Comparison of ENCODE assay signal across 14 cellular contexts in the genomic region with DNA sequence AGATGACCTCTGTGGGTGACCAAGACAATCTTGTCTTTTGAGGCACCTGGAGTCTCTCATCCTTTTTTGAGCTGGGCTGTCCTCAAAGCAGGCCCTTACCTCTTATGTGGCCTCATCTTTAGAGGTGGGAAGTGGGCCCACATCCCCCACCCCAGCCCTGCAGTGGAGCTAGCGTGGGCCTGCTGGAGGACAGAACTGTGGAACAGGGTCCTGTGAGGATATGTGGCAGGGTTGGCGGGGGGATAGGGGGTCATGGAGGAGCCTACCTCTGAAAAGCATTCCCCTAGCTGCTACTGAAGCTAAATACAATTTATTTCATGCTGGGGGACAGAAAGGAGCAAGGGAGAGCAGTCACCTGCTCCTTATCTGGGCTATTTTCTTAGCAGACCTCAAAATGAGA. TPM values are rescaled to one million over a fixed set of nuclear protein-coding genes. Genes with fewer than 3 reads are reported as not detected.
DNase-seq lines count a peak whose midpoint lies in the region; ATAC-seq, FAIRE-seq and TF ChIP-seq lines count a peak whose summit lies in the region.
"Had no signal": no experiment of that assay in that cellular context is flagged by ENCODE, and none has a peak within 500 bp of the region (broad histone marks: within the 10 kb centered on the region; RNA-seq: fewer than 3 reads in every experiment).

No MANE protein-coding gene starts in this region.

- CTCF ChIA-PET in GM12878 (lab: Yijun Ruan, JAX), result interaction anchor here (0.8 to 4.5 kb wide), 5 partner anchors 9 to 233 kb away, joined by 3 to 40 read pairs (median 4); partner anchors contain the start of gene COX14
- CTCF ChIA-PET in HepG2 (lab: Yijun Ruan, JAX; ENCODE audit: low intra/inter-chr PET ratio, low total read pairs), result no interaction called here

- H3K4me1 ChIP-seq in GM12878 (ENCODE audit: control insufficient read depth, insufficient read depth, low read length), result no peaks in the 10 kb centered on the region
- peaks cover 63% of the 10 kb centered on the region for H3K4me1 ChIP-seq in HepG2 (ENCODE audit: insufficient read depth, low read length)
- H3K4me1 ChIP-seq: SJSA1 had no signal

- H3K27me3 ChIP-seq in GM12878 (replicated peaks in 1 of 2; ENCODE audit: control insufficient read depth in 2 of 2, insufficient read depth in 2 of 2, low read length in 1 of 2) (no peaks in the 10 kb centered on the region), HepG2 (ENCODE audit: control insufficient read depth in 1 of 2, insufficient read depth in 2 of 2, low read length in 2 of 2) (no peaks in the 10 kb centered on the region)
- H3K27me3 ChIP-seq: SJSA1 had no signal

- no peak for TF ChIP-seq CTCF in GM12878 (IDR thresholded peaks at IDR 0.05 in 2 of 3, conservative IDR thresholded peaks at IDR 0.05 in 1 of 3; ENCODE audit: control insufficient read depth in 2 of 3, extremely low read depth in 1 of 3, insufficient read depth in 1 of 3, low read depth in 3 of 3, low read length in 3 of 3)
- no peak for TF ChIP-seq CTCF in HepG2 (CRISPR knock-in tag; IDR thresholded peaks at IDR 0.05)
- TF ChIP-seq CTCF in coronary artery (IDR thresholded peaks at IDR 0.05), result no peak

- POLR2A ChIA-PET in GM12878 (lab: Charles Lee) (no interaction called here), HepG2 (lab: Yijun Ruan, JAX) (interaction anchor here (0.8 to 4.6 kb wide), 10 partner anchors 9 to 298 kb away, joined by 3 to 93 read pairs (median 5); partner anchors contain the start of genes CERS5, COX14, LARP4 and SMARCD1)

- intact Hi-C loops in GM12878 (cut with micrococcal nuclease; ENCODE audit: unreplicated experiment), result no loop called here
- intact Hi-C loops in HepG2 (cut with micrococcal nuclease; ENCODE audit: unreplicated experiment), result no loop called here

- H3K9me3 ChIP-seq in GM12878 (replicated peaks; ENCODE audit: control insufficient read depth, insufficient read depth, low read length), result no peaks in the 10 kb centered on the region
- H3K9me3 ChIP-seq in HepG2 (ENCODE audit: low read length), result no peaks in the 10 kb centered on the region
- H3K9me3 ChIP-seq: SJSA1 had no signal

- TF ChIP-seq RAD21 in GM12878 (IDR thresholded peaks at IDR 0.05; ENCODE audit: insufficient read depth, low read depth, low read length) (no peak), HepG2 (CRISPR knock-in tag; IDR thresholded peaks at IDR 0.05) (no peak)

- no peak overlapping the region for H3K27ac ChIP-seq in GM12878 (ENCODE audit: control insufficient read depth, insufficient read depth)
- peak overlapping the region; percentile 73 for H3K27ac ChIP-seq in HepG2 (ENCODE audit: extremely low read length, insufficient read depth, low read length)
- H3K27ac ChIP-seq in substantia nigra (ENCODE audit: low read depth, low read length, poor library complexity, severe bottlenecking), result peak overlapping the region; percentile 91
- peak overlapping the region in 1 of 2 donors; percentile 25 for H3K27ac ChIP-seq in coronary artery
- H3K27ac ChIP-seq: SJSA1 had no signal

- RAD21 ChIA-PET in GM12878 (lab: Charles Lee; ENCODE audit: unreplicated experiment), result interaction anchor here (0.6 to 2.1 kb wide), 2 partner anchors 8 to 14 kb away, joined by 3 to 7 read pairs; partner anchors contain the start of gene COX14

- H3K9ac ChIP-seq in GM12878 (ENCODE audit: control insufficient read depth, insufficient read depth, low read length) (no peak overlapping the region), HepG2 (ENCODE audit: insufficient read depth, low read depth, low read length) (peak overlapping the region; percentile 72)

- TF ChIP-seq EP300 in GM12878 (IDR thresholded peaks at IDR 0.05; ENCODE audit: borderline replicate concordance in 1 of 2, control insufficient read depth in 1 of 2, low read depth in 2 of 2, low read length in 2 of 2) (no peak), HepG2 (IDR thresholded peaks at IDR 0.05; ENCODE audit: low read depth in 2 of 2, low read length in 2 of 2) (no peak), HepG2 (CRISPR knock-in tag; IDR thresholded peaks at IDR 0.05; ENCODE audit: borderline replicate concordance) (no peak)

- WGBS in GM12878 (ENCODE audit: insufficient coverage, insufficient replicate concordance, low lambda C conversion rate, missing lambda C conversion rate), result 75% methylated on average over 2 of the region's 2 CpGs
- WGBS in HepG2 (ENCODE audit: low lambda C conversion rate), result 100% methylated on average over 2 of the region's 2 CpGs

- BruUV-seq in GM12878 (replicated peaks; lab: Mats Ljungman, UMichigan), result no TSS peak
- BruUV-seq in HepG2 (replicated peaks; lab: Mats Ljungman, UMichigan), result no TSS peak

- H2AFZ ChIP-seq in GM12878 (ENCODE audit: control insufficient read depth, low read depth, low read length) (no peak overlapping the region), HepG2 (ENCODE audit: low read length) (no peak overlapping the region)

- SMC1A ChIA-PET in GM12878 (lab: Charles Lee; ENCODE audit: uncharacterized antibody, unreplicated experiment), result interaction anchor here (0.9 to 1.5 kb wide), 2 partner anchors 9 to 72 kb away, joined by 4 to 7 read pairs; partner anchors contain the start of gene COX14

- FAIRE-seq in GM12878 (lab: Jason Lieb, UNC) (no peak), HepG2 (lab: Jason Lieb, UNC) (no peak)
- FAIRE-seq: bronchial epithelial cell, endothelial cell of umbilical vein had no signal

- peak; percentile 9; the same call in 2 of the 3 replicates for ATAC-seq in GM12878
- no peak; the same call in 2 of the 3 replicates for ATAC-seq in HepG2
- no peak for ATAC-seq in HG02885 (IDR thresholded peaks at IDR 0.05; ENCODE audit: poor library complexity, unreplicated experiment)
- ATAC-seq: natural killer cell treated with Interleukin-12 subunit alpha and Interleukin-12 subunit beta and Interleukin-15 and Interleukin-18, amount 100 ng/mL, for 72 hours had no signal

- H3K36me3 ChIP-seq in GM12878 (ENCODE audit: control insufficient read depth in 2 of 2, insufficient read depth in 2 of 2, low read length in 1 of 2) (peaks cover 12 to 15% of the 10 kb centered on the region in 2 experiments), HepG2 (replicated peaks in 1 of 2; ENCODE audit: control insufficient read depth in 1 of 2, insufficient read depth in 2 of 2, low read length in 2 of 2) (peaks cover 5 to 22% of the 10 kb centered on the region in 2 experiments)

- H3K4me3 ChIP-seq in GM12878 (no peak overlapping the region), HepG2 (replicated peaks in 1 of 3; ENCODE audit: insufficient read depth in 1 of 3, low read depth in 2 of 3, low read length in 3 of 3) (peak overlapping the region in 2 of 3 experiments; percentile 58 to 75; a peak in 3 of 6 replicates), coronary artery (no peak overlapping the region)
- H3K4me3 ChIP-seq: SJSA1 had no signal

- no peaks in the 10 kb centered on the region for H3K79me2 ChIP-seq in GM12878 (ENCODE audit: control insufficient read depth, insufficient read depth, low read length)
- no peaks in the 10 kb centered on the region for H3K79me2 ChIP-seq in HepG2 (ENCODE audit: insufficient read depth, low read length)

- DNase-seq in GM12878 (ENCODE audit: low read depth, low spot score), result no peak
- no peak for DNase-seq in HepG2 (ENCODE audit: low spot score)
- DNase-seq in substantia nigra (lab: John Stamatoyannopoulos, UW), result no peak
- DNase-seq in coronary artery (ENCODE audit: low spot score), result no peak
- DNase-seq: activated CD8-positive, alpha-beta memory T cell treated with anti-CD3 and anti-CD28 coated beads for 24 hours; NCI-H1048; NK-92 treated with Interleukin-12 subunit alpha and Interleukin-12 subunit beta, amount 100 ng/mL, for 24 hours; stimulated activated naive CD8-positive, alpha-beta T cell treated with anti-CD3 and anti-CD28 coated beads, Interleukin-15, amount 100 ng/mL, for 72 hours had no signal

- in situ Hi-C loops in GM12878 (cut with MboI) (no loop called here), HepG2 (cut with HindIII; ENCODE audit: extremely low pct_ligation_motif_present, low pct_unique_long_range_greater_than_20kb) (no loop called here)

- TF ChIP-seq POLR2A in GM12878 (IDR thresholded peaks at IDR 0.05; ENCODE audit: low read depth, low read length), result no peak
- no peak for TF ChIP-seq POLR2A in HepG2 (IDR thresholded peaks at IDR 0.05; ENCODE audit: insufficient read depth in 1 of 2, low read depth in 2 of 2, low read length in 2 of 2)

- H3K4me2 ChIP-seq in GM12878 (ENCODE audit: control insufficient read depth, insufficient read depth), result no peak overlapping the region
- peak overlapping the region; percentile 96 for H3K4me2 ChIP-seq in HepG2 (ENCODE audit: low read depth, low read length)

- H4K20me1 ChIP-seq in GM12878 (ENCODE audit: control insufficient read depth, insufficient read depth), result no peaks in the 10 kb centered on the region
- no peaks in the 10 kb centered on the region for H4K20me1 ChIP-seq in HepG2 (ENCODE audit: insufficient read depth, low read length)

RNA-seq across cellular contexts. Expression of gene GPD1, which starts 0.5 kb away (rescaled TPM):
- 0.76 and 1.9 TPM in 2 replicates for total RNA-seq in GM12878 (2013; cell fraction: nucleolus; rRNA removed)
- 0.11 and 0.23 TPM in 2 replicates for total RNA-seq in GM12878 (2014; rRNA removed)
- total RNA-seq in GM12878 (2014; rRNA removed; fragmentation: Illumina TruSeq; extraction: Trizol), result 0.05 and 0.22 TPM in 2 replicates
- 0.19 and 0.26 TPM in 2 replicates for total RNA-seq in GM12878 (2021)
- polyA plus RNA-seq in GM12878 (2011; ENCODE audit: low read depth), result 0.17 TPM
- polyA plus RNA-seq in GM12878 (2011; rRNA removed), result 0.23 and 0.61 TPM in 2 replicates
- polyA plus RNA-seq in GM12878 (2011; cell fraction: cytosol; rRNA removed), result 0.24 and 0.52 TPM in 2 replicates
- polyA plus RNA-seq in GM12878 (2011; cell fraction: nucleus; rRNA removed), result 1.7 and 2.5 TPM in 2 replicates
- polyA plus RNA-seq in GM12878 (2012), result 0.29 and 0.30 TPM in 2 replicates
- 0.13 and 0.49 TPM in 2 replicates for polyA plus RNA-seq in GM12878 (2014; fragmentation: Illumina TruSeq; extraction: Trizol)
- under 1 TPM in 1 of 2 experiments, not detected in 1; 0.04 TPM for polyA plus RNA-seq in GM12878 (2014; fragmentation: Nextera tagmentation; extraction: Ambion mirVana)
- polyA plus RNA-seq in GM12878 (2014; rRNA removed), result 0.27 and 0.63 TPM in 2 replicates
- polyA plus RNA-seq in GM12878 (2016; fragmentation: Nextera tagmentation; extraction: Ambion mirVana), result under 1 TPM; 0.30 to 0.48 TPM
- 0.37 and 0.62 TPM in 2 replicates for polyA minus RNA-seq in GM12878 (2011; rRNA and poly(A)+ RNA removed)
- not detected in 2 replicates for polyA minus RNA-seq in GM12878 (2011; cell fraction: cytosol; rRNA and poly(A)+ RNA removed)
- 0.60 and 1.4 TPM in 2 replicates for polyA minus RNA-seq in GM12878 (2011; cell fraction: nucleus; rRNA and poly(A)+ RNA removed)
- 30.6 and 38.1 TPM in 2 replicates for total RNA-seq in HepG2 (2016; rRNA removed; fragmentation: Illumina TruSeq; extraction: Trizol)
- total RNA-seq in HepG2 (2016; cell fraction: cytosol; rRNA removed; fragmentation: Illumina TruSeq; extraction: Trizol; ENCODE audit: low read depth), result 5.3 and 5.6 TPM in 2 replicates
- total RNA-seq in HepG2 (2016; cell fraction: insoluble cytoplasmic fraction; rRNA removed; fragmentation: Illumina TruSeq; extraction: Trizol), result 31.5 and 38.6 TPM in 2 replicates
- total RNA-seq in HepG2 (2016; cell fraction: membrane; rRNA removed; fragmentation: Illumina TruSeq; extraction: Trizol), result 8.7 and 10.6 TPM in 2 replicates
- 10.8 and 11.2 TPM in 2 replicates for total RNA-seq in HepG2 (2016; cell fraction: nucleus; rRNA removed; fragmentation: Illumina TruSeq; extraction: Trizol)
- polyA plus RNA-seq in HepG2 (2011; rRNA removed), result 3.7 and 7.2 TPM in 2 replicates
- 6.2 and 10.3 TPM in 2 replicates for polyA plus RNA-seq in HepG2 (2011; cell fraction: cytosol; rRNA removed)
- polyA plus RNA-seq in HepG2 (2011; cell fraction: nucleus; rRNA removed), result 4.8 and 7.4 TPM in 2 replicates
- 14.9 and 15.6 TPM in 2 replicates for polyA plus RNA-seq in HepG2 (2012)
- 4.0 and 4.8 TPM in 2 replicates for polyA plus RNA-seq in HepG2 (2016; cell fraction: cytosol; fragmentation: Illumina TruSeq; extraction: Trizol; ENCODE audit: low read depth)
- polyA plus RNA-seq in HepG2 (2016; cell fraction: insoluble cytoplasmic fraction; fragmentation: Illumina TruSeq; extraction: Trizol; ENCODE audit: low read depth), result 25.5 and 29.7 TPM in 2 replicates
- polyA plus RNA-seq in HepG2 (2016; cell fraction: membrane; fragmentation: Illumina TruSeq; extraction: Trizol; ENCODE audit: low read depth), result 6.4 and 7.3 TPM in 2 replicates
- 14.8 and 19.3 TPM in 2 replicates for polyA plus RNA-seq in HepG2 (2016; cell fraction: nucleus; fragmentation: Illumina TruSeq; extraction: Trizol; ENCODE audit: insufficient read depth, low read depth)
- 2.2 and 5.6 TPM in 2 replicates for polyA minus RNA-seq in HepG2 (2011; rRNA and poly(A)+ RNA removed; ENCODE audit: low replicate concordance)
- 2.0 and 3.5 TPM in 2 replicates for polyA minus RNA-seq in HepG2 (2011; cell fraction: cytosol; rRNA and poly(A)+ RNA removed)
- 5.7 and 8.7 TPM in 2 replicates for polyA minus RNA-seq in HepG2 (2011; cell fraction: nucleus; rRNA and poly(A)+ RNA removed)
- total RNA-seq: endothelial cell of umbilical vein, SJSA1 had no signal
- polyA plus RNA-seq: CD14-positive monocyte had no signal

RNA-seq across cellular contexts. Expression of gene COX14, which starts 8.7 kb away (rescaled TPM):
- 6.5 and 7.3 TPM in 2 replicates for total RNA-seq in GM12878 (2013; cell fraction: nucleolus; rRNA removed)
- total RNA-seq in GM12878 (2014; rRNA removed), result 73.1 and 82.0 TPM in 2 replicates
- total RNA-seq in GM12878 (2014; rRNA removed; fragmentation: Illumina TruSeq; extraction: Trizol), result 44.6 and 45.3 TPM in 2 replicates
- total RNA-seq in GM12878 (2021), result 56.1 and 58.0 TPM in 2 replicates
- polyA plus RNA-seq in GM12878 (2011; ENCODE audit: low read depth), result 77.7 TPM
- 97.8 and 140 TPM in 2 replicates for polyA plus RNA-seq in GM12878 (2011; rRNA removed)
- polyA plus RNA-seq in GM12878 (2011; cell fraction: cytosol; rRNA removed), result 154 and 175 TPM in 2 replicates
- polyA plus RNA-seq in GM12878 (2011; cell fraction: nucleus; rRNA removed), result 44.1 and 56.7 TPM in 2 replicates
- 61.5 and 76.0 TPM in 2 replicates for polyA plus RNA-seq in GM12878 (2012)
- polyA plus RNA-seq in GM12878 (2014; fragmentation: Illumina TruSeq; extraction: Trizol), result 37.6 and 51.7 TPM in 2 replicates
- 100 to 1,000 TPM; 323 to 361 TPM for polyA plus RNA-seq in GM12878 (2014; fragmentation: Nextera tagmentation; extraction: Ambion mirVana)
- polyA plus RNA-seq in GM12878 (2014; rRNA removed), result 99.8 and 109 TPM in 2 replicates
- polyA plus RNA-seq in GM12878 (2016; fragmentation: Nextera tagmentation; extraction: Ambion mirVana), result 100 to 1,000 TPM; 181 to 187 TPM
- polyA minus RNA-seq in GM12878 (2011; rRNA and poly(A)+ RNA removed), result 34.3 and 45.1 TPM in 2 replicates
- 9.5 and 17.9 TPM in 2 replicates for polyA minus RNA-seq in GM12878 (2011; cell fraction: cytosol; rRNA and poly(A)+ RNA removed)
- polyA minus RNA-seq in GM12878 (2011; cell fraction: nucleus; rRNA and poly(A)+ RNA removed), result 9.9 and 23.6 TPM in 2 replicates
- total RNA-seq in HepG2 (2016; rRNA removed; fragmentation: Illumina TruSeq; extraction: Trizol), result 71.6 and 82.0 TPM in 2 replicates
- total RNA-seq in HepG2 (2016; cell fraction: cytosol; rRNA removed; fragmentation: Illumina TruSeq; extraction: Trizol; ENCODE audit: low read depth), result 62.2 and 107 TPM in 2 replicates
- 70.2 and 88.8 TPM in 2 replicates for total RNA-seq in HepG2 (2016; cell fraction: insoluble cytoplasmic fraction; rRNA removed; fragmentation: Illumina TruSeq; extraction: Trizol)
- total RNA-seq in HepG2 (2016; cell fraction: membrane; rRNA removed; fragmentation: Illumina TruSeq; extraction: Trizol), result 84.4 and 106 TPM in 2 replicates
- total RNA-seq in HepG2 (2016; cell fraction: nucleus; rRNA removed; fragmentation: Illumina TruSeq; extraction: Trizol), result 18.4 and 19.5 TPM in 2 replicates
- 53.0 and 55.0 TPM in 2 replicates for polyA plus RNA-seq in HepG2 (2011; rRNA removed)
- polyA plus RNA-seq in HepG2 (2011; cell fraction: cytosol; rRNA removed), result 64.0 and 68.8 TPM in 2 replicates
- 15.7 and 16.8 TPM in 2 replicates for polyA plus RNA-seq in HepG2 (2011; cell fraction: nucleus; rRNA removed)
- polyA plus RNA-seq in HepG2 (2012), result 30.1 and 33.7 TPM in 2 replicates
- polyA plus RNA-seq in HepG2 (2016; cell fraction: cytosol; fragmentation: Illumina TruSeq; extraction: Trizol; ENCODE audit: low read depth), result 46.3 and 86.6 TPM in 2 replicates
- polyA plus RNA-seq in HepG2 (2016; cell fraction: insoluble cytoplasmic fraction; fragmentation: Illumina TruSeq; extraction: Trizol; ENCODE audit: low read depth), result 52.0 and 58.2 TPM in 2 replicates
- 51.4 and 62.9 TPM in 2 replicates for polyA plus RNA-seq in HepG2 (2016; cell fraction: membrane; fragmentation: Illumina TruSeq; extraction: Trizol; ENCODE audit: low read depth)
- 29.1 and 31.5 TPM in 2 replicates for polyA plus RNA-seq in HepG2 (2016; cell fraction: nucleus; fragmentation: Illumina TruSeq; extraction: Trizol; ENCODE audit: insufficient read depth, low read depth)
- 27.5 and 131 TPM in 2 replicates for polyA minus RNA-seq in HepG2 (2011; rRNA and poly(A)+ RNA removed; ENCODE audit: low replicate concordance)
- polyA minus RNA-seq in HepG2 (2011; cell fraction: cytosol; rRNA and poly(A)+ RNA removed), result 8.7 and 10.3 TPM in 2 replicates
- 10.3 and 10.8 TPM in 2 replicates for polyA minus RNA-seq in HepG2 (2011; cell fraction: nucleus; rRNA and poly(A)+ RNA removed)

RNA-seq across cellular contexts. Expression of gene SMARCD1, which starts 18.2 kb away (rescaled TPM):
- 61.2 and 62.7 TPM in 2 replicates for total RNA-seq in GM12878 (2013; cell fraction: nucleolus; rRNA removed)
- total RNA-seq in GM12878 (2014; rRNA removed) (83.2 and 90.4 TPM in 2 replicates), GM12878 (2014; rRNA removed; fragmentation: Illumina TruSeq; extraction: Trizol) (46.6 and 51.7 TPM in 2 replicates), GM12878 (2021) (78.7 and 90.1 TPM in 2 replicates), HepG2 (2016; rRNA removed; fragmentation: Illumina TruSeq; extraction: Trizol) (54.6 and 64.9 TPM in 2 replicates)
- 36.1 TPM for polyA plus RNA-seq in GM12878 (2011; ENCODE audit: low read depth)
- polyA plus RNA-seq in GM12878 (2011; rRNA removed) (38.7 and 67.2 TPM in 2 replicates), GM12878 (2014; fragmentation: Illumina TruSeq; extraction: Trizol) (92.4 and 96.2 TPM in 2 replicates), GM12878 (2014; fragmentation: Nextera tagmentation; extraction: Ambion mirVana) (1 to 10 TPM; 1.4 to 2.9 TPM), GM12878 (2014; rRNA removed) (66.1 and 97.4 TPM in 2 replicates), GM12878 (2016; fragmentation: Nextera tagmentation; extraction: Ambion mirVana) (10 to 100 TPM; 12.6 to 13.4 TPM), HepG2 (2011; rRNA removed) (51.7 and 55.5 TPM in 2 replicates)
- polyA plus RNA-seq in GM12878 (2011; cell fraction: cytosol; rRNA removed), result 62.2 and 64.3 TPM in 2 replicates
- polyA plus RNA-seq in GM12878 (2011; cell fraction: nucleus; rRNA removed), result 90.5 and 98.2 TPM in 2 replicates
- polyA plus RNA-seq in GM12878 (2012), result 38.5 and 44.3 TPM in 2 replicates
- polyA minus RNA-seq in GM12878 (2011; rRNA and poly(A)+ RNA removed), result 62.7 and 66.1 TPM in 2 replicates
- polyA minus RNA-seq in GM12878 (2011; cell fraction: cytosol; rRNA and poly(A)+ RNA removed), result 36.5 and 40.9 TPM in 2 replicates
- polyA minus RNA-seq in GM12878 (2011; cell fraction: nucleus; rRNA and poly(A)+ RNA removed), result 26.4 and 43.6 TPM in 2 replicates
- 18.3 and 19.3 TPM in 2 replicates for total RNA-seq in HepG2 (2016; cell fraction: cytosol; rRNA removed; fragmentation: Illumina TruSeq; extraction: Trizol; ENCODE audit: low read depth)
- 53.8 and 56.6 TPM in 2 replicates for total RNA-seq in HepG2 (2016; cell fraction: insoluble cytoplasmic fraction; rRNA removed; fragmentation: Illumina TruSeq; extraction: Trizol)
- 51.5 and 52.7 TPM in 2 replicates for total RNA-seq in HepG2 (2016; cell fraction: membrane; rRNA removed; fragmentation: Illumina TruSeq; extraction: Trizol)
- 46.9 and 61.3 TPM in 2 replicates for total RNA-seq in HepG2 (2016; cell fraction: nucleus; rRNA removed; fragmentation: Illumina TruSeq; extraction: Trizol)
- 35.2 and 38.4 TPM in 2 replicates for polyA plus RNA-seq in HepG2 (2011; cell fraction: cytosol; rRNA removed)
- 69.3 and 71.6 TPM in 2 replicates for polyA plus RNA-seq in HepG2 (2011; cell fraction: nucleus; rRNA removed)
- 35.8 and 43.5 TPM in 2 replicates for polyA plus RNA-seq in HepG2 (2012)
- 12.2 and 14.5 TPM in 2 replicates for polyA plus RNA-seq in HepG2 (2016; cell fraction: cytosol; fragmentation: Illumina TruSeq; extraction: Trizol; ENCODE audit: low read depth)
- 51.0 and 65.3 TPM in 2 replicates for polyA plus RNA-seq in HepG2 (2016; cell fraction: insoluble cytoplasmic fraction; fragmentation: Illumina TruSeq; extraction: Trizol; ENCODE audit: low read depth)
- polyA plus RNA-seq in HepG2 (2016; cell fraction: membrane; fragmentation: Illumina TruSeq; extraction: Trizol; ENCODE audit: low read depth), result 41.4 and 44.8 TPM in 2 replicates
- polyA plus RNA-seq in HepG2 (2016; cell fraction: nucleus; fragmentation: Illumina TruSeq; extraction: Trizol; ENCODE audit: insufficient read depth, low read depth), result 82.4 and 96.0 TPM in 2 replicates
- 82.5 and 134 TPM in 2 replicates for polyA minus RNA-seq in HepG2 (2011; rRNA and poly(A)+ RNA removed; ENCODE audit: low replicate concordance)
- polyA minus RNA-seq in HepG2 (2011; cell fraction: cytosol; rRNA and poly(A)+ RNA removed), result 41.4 and 46.1 TPM in 2 replicates
- 68.1 and 69.0 TPM in 2 replicates for polyA minus RNA-seq in HepG2 (2011; cell fraction: nucleus; rRNA and poly(A)+ RNA removed)

RNA-seq across cellular contexts. Expression of gene ASIC1, which starts 46.0 kb away (rescaled TPM):
- 0.27 and 2.0 TPM in 2 replicates for total RNA-seq in GM12878 (2013; cell fraction: nucleolus; rRNA removed)
- total RNA-seq in GM12878 (2014; rRNA removed) (0.05 and 0.28 TPM in 2 replicates), GM12878 (2014; rRNA removed; fragmentation: Illumina TruSeq; extraction: Trizol) (not detected in 2 replicates), GM12878 (2021) (0.13 and 0.26 TPM in 2 replicates), HepG2 (2016; rRNA removed; fragmentation: Illumina TruSeq; extraction: Trizol) (0.24 and 0.44 TPM in 2 replicates)
- polyA plus RNA-seq in GM12878 (2011; ENCODE audit: low read depth), result 0.22 TPM
- polyA plus RNA-seq in GM12878 (2011; rRNA removed) (0.14 and 0.27 TPM in 2 replicates), GM12878 (2014; fragmentation: Illumina TruSeq; extraction: Trizol) (0.08 and 0.09 TPM in 2 replicates), GM12878 (2014; fragmentation: Nextera tagmentation; extraction: Ambion mirVana) (under 1 TPM in 1 of 2 experiments, not detected in 1; 0.02 TPM), GM12878 (2014; rRNA removed) (0.01 and 0.15 TPM in 2 replicates), GM12878 (2016; fragmentation: Nextera tagmentation; extraction: Ambion mirVana) (not detected), HepG2 (2011; rRNA removed) (1.3 and 1.5 TPM in 2 replicates)
- 0.18 and 0.22 TPM in 2 replicates for polyA plus RNA-seq in GM12878 (2011; cell fraction: cytosol; rRNA removed)
- 0.50 and 1.1 TPM in 2 replicates for polyA plus RNA-seq in GM12878 (2011; cell fraction: nucleus; rRNA removed)
- polyA plus RNA-seq in GM12878 (2012), result 0.42 and 0.83 TPM in 2 replicates
- polyA minus RNA-seq in GM12878 (2011; rRNA and poly(A)+ RNA removed), result 0.05 and 0.22 TPM in 2 replicates
- 0.42 TPM in 1 of 2 replicates, not detected in the other for polyA minus RNA-seq in GM12878 (2011; cell fraction: cytosol; rRNA and poly(A)+ RNA removed)
- 0.36 TPM in 1 of 2 replicates, not detected in the other for polyA minus RNA-seq in GM12878 (2011; cell fraction: nucleus; rRNA and poly(A)+ RNA removed)
- 0.26 and 0.30 TPM in 2 replicates for total RNA-seq in HepG2 (2016; cell fraction: cytosol; rRNA removed; fragmentation: Illumina TruSeq; extraction: Trizol; ENCODE audit: low read depth)
- total RNA-seq in HepG2 (2016; cell fraction: insoluble cytoplasmic fraction; rRNA removed; fragmentation: Illumina TruSeq; extraction: Trizol), result 0.19 and 1.1 TPM in 2 replicates
- 0.49 and 0.52 TPM in 2 replicates for total RNA-seq in HepG2 (2016; cell fraction: membrane; rRNA removed; fragmentation: Illumina TruSeq; extraction: Trizol)
- total RNA-seq in HepG2 (2016; cell fraction: nucleus; rRNA removed; fragmentation: Illumina TruSeq; extraction: Trizol), result 0.47 and 0.75 TPM in 2 replicates
- 0.85 and 0.98 TPM in 2 replicates for polyA plus RNA-seq in HepG2 (2011; cell fraction: cytosol; rRNA removed)
- 2.6 and 3.1 TPM in 2 replicates for polyA plus RNA-seq in HepG2 (2011; cell fraction: nucleus; rRNA removed)
- 0.56 and 0.67 TPM in 2 replicates for polyA plus RNA-seq in HepG2 (2012)
- polyA plus RNA-seq in HepG2 (2016; cell fraction: cytosol; fragmentation: Illumina TruSeq; extraction: Trizol; ENCODE audit: low read depth), result 0.34 and 0.51 TPM in 2 replicates
- polyA plus RNA-seq in HepG2 (2016; cell fraction: insoluble cytoplasmic fraction; fragmentation: Illumina TruSeq; extraction: Trizol; ENCODE audit: low read depth), result 0.59 and 0.66 TPM in 2 replicates
- polyA plus RNA-seq in HepG2 (2016; cell fraction: membrane; fragmentation: Illumina TruSeq; extraction: Trizol; ENCODE audit: low read depth), result 0.59 and 0.63 TPM in 2 replicates
- 2.9 and 3.2 TPM in 2 replicates for polyA plus RNA-seq in HepG2 (2016; cell fraction: nucleus; fragmentation: Illumina TruSeq; extraction: Trizol; ENCODE audit: insufficient read depth, low read depth)
- polyA minus RNA-seq in HepG2 (2011; rRNA and poly(A)+ RNA removed; ENCODE audit: low replicate concordance), result 2.0 and 12.2 TPM in 2 replicates
- polyA minus RNA-seq in HepG2 (2011; cell fraction: cytosol; rRNA and poly(A)+ RNA removed), result 0.40 and 0.88 TPM in 2 replicates
- 0.87 and 1.3 TPM in 2 replicates for polyA minus RNA-seq in HepG2 (2011; cell fraction: nucleus; rRNA and poly(A)+ RNA removed)
- polyA plus RNA-seq: CD14-positive monocyte had no signal

Comparison
In these comparisons a context has a peak if more than half of its experiments do, and no peak if none do; other contexts are left out.
1. H3K4me3 ChIP-seq: peak in HepG2 (2 of 3); none in GM12878 (single experiment) and coronary artery (single experiment).